In the genomic region with DNA sequence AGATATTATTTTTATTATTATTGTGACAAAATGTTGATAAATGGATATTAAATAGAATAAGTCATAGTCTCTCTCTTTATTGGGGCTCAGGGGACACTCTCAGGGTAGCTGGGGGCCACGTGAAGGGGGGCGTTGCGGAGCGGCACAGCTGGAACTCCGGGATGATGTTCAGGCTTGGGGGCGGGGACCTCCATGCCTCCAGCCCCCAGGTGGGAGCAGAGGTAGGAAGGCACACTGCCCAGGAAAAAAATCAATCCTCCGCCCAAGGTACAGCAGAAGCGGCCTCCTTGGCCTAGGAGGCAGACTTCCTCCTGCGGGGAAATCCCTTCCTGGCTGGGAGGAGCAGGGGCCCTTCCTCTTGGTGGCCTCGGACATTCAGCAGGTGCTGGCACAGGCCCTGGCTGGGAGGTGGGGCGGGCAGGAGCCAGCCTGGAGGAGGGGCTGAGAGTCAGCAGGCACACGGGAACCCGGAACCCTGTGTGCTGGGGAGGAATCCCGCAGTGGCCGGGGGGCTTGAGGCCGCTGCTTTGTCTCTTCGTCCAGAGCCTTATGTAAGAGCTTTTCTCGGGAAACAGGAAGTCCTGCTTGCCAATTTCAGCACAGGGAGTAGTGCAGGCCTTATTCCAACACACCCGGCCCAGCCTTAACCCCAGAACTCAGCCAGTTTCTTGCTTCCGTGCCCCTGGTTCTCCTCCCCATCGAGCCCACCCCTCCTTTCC, we compare ENCODE assay signal across 8 cellular contexts. TPM values are rescaled to one million over a fixed set of nuclear protein-coding genes. Genes with fewer than 3 reads are reported as not detected.
DNase-seq lines count a peak whose midpoint lies in the region; ATAC-seq and TF ChIP-seq lines count a peak whose summit lies in the region.

No MANE protein-coding gene starts in this region.

- H3K27me3 Mint-ChIP-seq in activated CD4-positive, alpha-beta T cell treated with anti-CD3 and anti-CD28 coated beads, Interleukin-2, amount 10 ng/mL, durations not matched to agents 24 days and 14 days: peaks cover 2% of the 10 kb centered on the region

- peak; percentile 69 for DNase-seq in activated CD4-positive, alpha-beta T cell treated with anti-CD3 and anti-CD28 coated beads, Interleukin-2, amount 10 ng/mL, durations not matched to agents 24 days and 14 days
- no peak for DNase-seq in activated CD4-positive, alpha-beta T cell treated with anti-CD3 and anti-CD28 coated beads, Interleukin-2, amount 50 U/mL, for 4 hours
- DNase-seq in NB4 (ENCODE audit: low read depth) (peak; percentile 91), left cardiac atrium (peak; percentile 89), pons (ENCODE audit: low spot score) (peak; percentile 84)
- DNase-seq in stimulated activated naive CD4-positive, alpha-beta T cell treated with Interleukin-2 at 50 U/mL for 16 hours (lab: John Stamatoyannopoulos, UW): no peak
- no peak for DNase-seq in NK-92 treated with Interleukin-12 subunit alpha and Interleukin-12 subunit beta, amount 100 ng/mL, for 24 hours (lab: John Stamatoyannopoulos, UW)

- peak; percentile 57 for TF ChIP-seq POLR2A in NB4 (IDR thresholded peaks at IDR 0.05; ENCODE audit: extremely low read depth, insufficient read length)

- H3K9me3 Mint-ChIP-seq in activated CD4-positive, alpha-beta T cell treated with anti-CD3 and anti-CD28 coated beads, Interleukin-2, amount 10 ng/mL, durations not matched to agents 24 days and 14 days: no peaks in the 10 kb centered on the region

- intact Hi-C loops in activated CD4-positive, alpha-beta T cell treated with anti-CD3 and anti-CD28 coated beads, Interleukin-2, amount 10 ng/mL, durations not matched to agents 24 days and 14 days (cut with micrococcal nuclease): no loop called here
- intact Hi-C loops in left cardiac atrium (cut with DNase I): loop anchor here in 1 of 2 donors (5.0 kb wide), 1 partner anchor 46 kb away; no protein-coding TSS in a partner anchor

- WGBS in adipose tissue, 3 donors: 2 to 5% (median 3%) methylated on average over 21 of the region's 21 CpGs

- peak overlapping the region; percentile 62 for H3K4me3 Mint-ChIP-seq in activated CD4-positive, alpha-beta T cell treated with anti-CD3 and anti-CD28 coated beads, Interleukin-2, amount 10 ng/mL, durations not matched to agents 24 days and 14 days

- TF ChIP-seq CTCF in NB4 (IDR thresholded peaks at IDR 0.05; ENCODE audit: low read depth, low read length): no peak

- ATAC-seq in left cardiac atrium: peak; percentile 57 to 64

- H3K27ac Mint-ChIP-seq in activated CD4-positive, alpha-beta T cell treated with anti-CD3 and anti-CD28 coated beads, Interleukin-2, amount 10 ng/mL, durations not matched to agents 24 days and 14 days: peak overlapping the region; percentile 81

- H3K4me1 Mint-ChIP-seq in activated CD4-positive, alpha-beta T cell treated with anti-CD3 and anti-CD28 coated beads, Interleukin-2, amount 10 ng/mL, durations not matched to agents 24 days and 14 days: peaks cover 52% of the 10 kb centered on the region

- H3K36me3 Mint-ChIP-seq in activated CD4-positive, alpha-beta T cell treated with anti-CD3 and anti-CD28 coated beads, Interleukin-2, amount 10 ng/mL, durations not matched to agents 24 days and 14 days (ENCODE audit: low read depth): peaks cover 36% of the 10 kb centered on the region

- peak overlapping the region; percentile 90 for H3K27ac ChIP-seq in adipose tissue (ENCODE audit: low read depth, low read length)

- peak overlapping the region; percentile 48 for H3K4me3 ChIP-seq in NB4 (ENCODE audit: low read depth, low read length)

RNA-seq across cellular contexts. Expression of a gene that starts 0.6 kb away (rescaled TPM):
- total RNA-seq in activated CD4-positive, alpha-beta T cell treated with anti-CD3 and anti-CD28 coated beads, Interleukin-2, amount 10 ng/mL, durations not matched to agents 24 days and 14 days: 2.4 and 3.5 TPM in 2 replicates
- polyA plus RNA-seq in adipose tissue: 10 to 100 TPM; 19.3 to 42.6 (median 26.5) TPM
- 10 to 100 TPM; 15.0 to 25.5 TPM for total RNA-seq in left cardiac atrium

RNA-seq across cellular contexts. Expression of a gene that starts 3.7 kb away (rescaled TPM):
- 89.7 and 93.0 TPM in 2 replicates for total RNA-seq in activated CD4-positive, alpha-beta T cell treated with anti-CD3 and anti-CD28 coated beads, Interleukin-2, amount 10 ng/mL, durations not matched to agents 24 days and 14 days
- polyA plus RNA-seq in adipose tissue: 10 to 100 TPM; 25.1 to 52.1 (median 43.0) TPM
- 10 to 100 TPM; 27.2 to 30.5 TPM for total RNA-seq in left cardiac atrium

RNA-seq across cellular contexts. Expression of a gene that starts 9.1 kb away (rescaled TPM):
- total RNA-seq in activated CD4-positive, alpha-beta T cell treated with anti-CD3 and anti-CD28 coated beads, Interleukin-2, amount 10 ng/mL, durations not matched to agents 24 days and 14 days: 21.5 and 21.8 TPM in 2 replicates
- polyA plus RNA-seq in adipose tissue: 100 to 1,000 TPM in 1 of 3 donors, 10 to 100 TPM in 2; 19.6 to 100 (median 49.9) TPM
- total RNA-seq in left cardiac atrium: 10 to 100 TPM; 31.0 to 47.6 TPM

RNA-seq across cellular contexts. Expression of a gene that starts 21.5 kb away (rescaled TPM):
- total RNA-seq in activated CD4-positive, alpha-beta T cell treated with anti-CD3 and anti-CD28 coated beads, Interleukin-2, amount 10 ng/mL, durations not matched to agents 24 days and 14 days: 3.2 and 3.5 TPM in 2 replicates
- 100 to 1,000 TPM in 1 of 3 donors, 10 to 100 TPM in 2; 19.4 to 111 (median 99.0) TPM for polyA plus RNA-seq in adipose tissue
- total RNA-seq in left cardiac atrium: 10 to 100 TPM; 55.5 to 87.3 TPM

RNA-seq across cellular contexts. Expression of a gene that starts 25.7 kb away (rescaled TPM):
- 92.5 and 104 TPM in 2 replicates for total RNA-seq in activated CD4-positive, alpha-beta T cell treated with anti-CD3 and anti-CD28 coated beads, Interleukin-2, amount 10 ng/mL, durations not matched to agents 24 days and 14 days
- polyA plus RNA-seq in adipose tissue: 10 to 100 TPM; 31.7 to 72.2 (median 50.2) TPM
- total RNA-seq in left cardiac atrium: 10 to 100 TPM; 30.5 to 35.0 TPM

Comparison
In these comparisons a context has a peak if more than half of its experiments do, and no peak if none do; other contexts are left out.
1. DNase-seq: peak in activated CD4-positive, alpha-beta T cell treated with anti-CD3 and anti-CD28 coated beads, Interleukin-2, amount 10 ng/mL, durations not matched to agents 24 days and 14 days (single experiment), NB4 (single experiment), left cardiac atrium (single experiment) and pons (single experiment); none in activated CD4-positive, alpha-beta T cell treated with anti-CD3 and anti-CD28 coated beads, Interleukin-2, amount 50 U/mL, for 4 hours (0 of 2), stimulated activated naive CD4-positive, alpha-beta T cell treated with Interleukin-2 at 50 U/mL for 16 hours (single experiment) and NK-92 treated with Interleukin-12 subunit alpha and Interleukin-12 subunit beta, amount 100 ng/mL, for 24 hours (single experiment).